10 cellular contexts compared by ENCODE assay signal in the genomic region with DNA sequence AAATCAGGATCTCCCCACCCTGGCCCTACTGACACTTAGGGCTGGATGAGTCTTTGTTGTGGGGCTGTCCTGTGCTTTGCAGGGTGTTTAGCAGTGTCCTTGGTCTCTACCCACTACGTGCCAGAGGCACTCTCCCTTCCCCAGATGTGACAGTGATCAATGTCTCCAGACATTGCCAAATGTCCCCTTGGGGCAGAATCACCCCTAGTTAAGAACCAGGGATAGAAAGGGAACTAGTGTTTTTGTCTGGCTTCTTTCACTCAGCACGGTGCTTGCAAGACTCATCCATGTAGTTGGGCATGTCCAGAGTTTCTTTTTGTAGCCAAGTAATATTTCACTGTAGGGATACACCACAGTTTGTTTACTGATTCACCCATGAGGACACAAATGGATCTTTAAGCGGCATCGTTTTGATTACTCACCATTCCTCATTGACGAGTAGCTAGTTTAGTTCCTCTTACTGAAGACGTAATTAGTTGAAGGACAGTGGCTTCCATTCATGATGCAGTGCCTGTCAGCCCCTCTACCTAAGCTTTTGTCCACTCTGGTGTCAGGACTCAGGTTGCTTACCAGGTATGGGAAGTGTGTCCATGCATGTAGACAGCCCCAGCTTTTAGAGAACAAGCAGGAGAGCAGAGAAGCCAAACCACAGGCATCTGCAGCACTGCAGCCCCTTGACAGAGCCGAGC. TPM values are rescaled to one million over a fixed set of nuclear protein-coding genes. Genes with fewer than 3 reads are reported as not detected.
DNase-seq lines count a peak whose midpoint lies in the region; ATAC-seq, FAIRE-seq and TF ChIP-seq lines count a peak whose summit lies in the region.
"Had no signal": no experiment of that assay in that cellular context is flagged by ENCODE, and none has a peak within 500 bp of the region (broad histone marks: within the 10 kb centered on the region; RNA-seq: fewer than 3 reads in every experiment).

No MANE protein-coding gene starts in this region.

- no peaks in the 10 kb centered on the region for H3K27me3 ChIP-seq in stomach smooth muscle (ENCODE audit: control insufficient read depth in 1 of 2, insufficient read depth in 2 of 2, low read length in 2 of 2)

- no peak for ATAC-seq in activated CD8-positive, alpha-beta T cell treated with anti-CD3 and anti-CD28 coated beads, Interleukin-2, amount 10 ng/mL, durations not matched to agents 7 days and 5 days
- ATAC-seq: stimulated activated effector memory CD8-positive, alpha-beta T cell treated with anti-CD3 and anti-CD28 coated beads, Interleukin-12 subunit alpha, Interleukin-12 subunit beta, amount 100 ng/mL, for 72 hours had no signal

- H3K27me3 Mint-ChIP-seq in activated CD8-positive, alpha-beta T cell treated with anti-CD3 and anti-CD28 coated beads, Interleukin-2, amount 10 ng/mL, durations not matched to agents 7 days and 5 days (ENCODE audit: low read depth): no peaks in the 10 kb centered on the region

- in situ Hi-C loops in astrocyte of the spinal cord (cut with HindIII; ENCODE audit: low sequenced_read_pairs): no loop called here

- peaks cover 24 to 36% of the 10 kb centered on the region in 2 donors for H3K36me3 ChIP-seq in stomach smooth muscle (ENCODE audit: control insufficient read depth in 2 of 2, insufficient read depth in 2 of 2, low read length in 2 of 2)

- H3K4me3 ChIP-seq in astrocyte of the spinal cord (ENCODE audit: low read depth, low read length) (no peak overlapping the region), stomach smooth muscle (ENCODE audit: low read length in 2 of 2) (no peak overlapping the region)

- H3K27ac ChIP-seq in stomach smooth muscle (ENCODE audit: low read length): peak overlapping the region; percentile 85

- no peaks in the 10 kb centered on the region for H3K9me3 ChIP-seq in stomach smooth muscle (ENCODE audit: control insufficient read depth in 2 of 2, low read length in 2 of 2)

- POLR2A ChIA-PET in activated CD8-positive, alpha-beta T cell treated with anti-CD3 and anti-CD28 coated beads, Interleukin-2, amount 10 ng/mL, durations not matched to agents 7 days and 5 days (lab: Charles Lee): interaction anchor here (1.0 kb wide), 1 partner anchor 11 kb away, joined by 3 read pairs; no protein-coding TSS in a partner anchor

- CTCF ChIA-PET in activated CD8-positive, alpha-beta T cell treated with anti-CD3 and anti-CD28 coated beads, Interleukin-2, amount 10 ng/mL, durations not matched to agents 7 days and 5 days (lab: Charles Lee): interaction anchor here (1.2 to 2.0 kb wide), 3 partner anchors 53 to 62 kb away, joined by 4 to 5 read pairs (median 4); partner anchors contain the start of gene SMIM5

- H3K4me1 Mint-ChIP-seq in activated CD8-positive, alpha-beta T cell treated with anti-CD3 and anti-CD28 coated beads, Interleukin-2, amount 10 ng/mL, durations not matched to agents 7 days and 5 days (ENCODE audit: low read depth): peaks cover 22% of the 10 kb centered on the region

- H3K4me1 ChIP-seq in stomach smooth muscle (ENCODE audit: control insufficient read depth, insufficient read depth, low read length): peaks cover 44% of the 10 kb centered on the region

- DNase-seq in HTR-8/SVneo (ENCODE audit: insufficient read length, low spot score) (no peak), astrocyte of the spinal cord (ENCODE audit: low read depth, low spot score) (peak; percentile 52), iris pigment epithelial cell (ENCODE audit: low read depth) (peak; percentile 63), head of caudate nucleus (no peak), HPDE6-E6E7 (ENCODE audit: extremely low spot score) (no peak)
- no peak for DNase-seq in activated CD8-positive, alpha-beta T cell treated with anti-CD3 and anti-CD28 coated beads, Interleukin-2, amount 10 ng/mL, durations not matched to agents 7 days and 5 days
- DNase-seq: activated T-cell treated with anti-CD3 and anti-CD28 coated beads, Interleukin-2, amount 50 U/mL, for 48 hours; DMS79 had no signal

- no peak for TF ChIP-seq CTCF in astrocyte of the spinal cord (IDR thresholded peaks at IDR 0.05; ENCODE audit: low read depth, low read length)

- H3K9ac ChIP-seq in stomach smooth muscle (ENCODE audit: low read length in 2 of 2): peak overlapping the region in 1 of 2 donors; percentile 29

- intact Hi-C loops in head of caudate nucleus (cut with DNase I): no loop called here

- peaks cover 38% of the 10 kb centered on the region for H3K36me3 Mint-ChIP-seq in activated CD8-positive, alpha-beta T cell treated with anti-CD3 and anti-CD28 coated beads, Interleukin-2, amount 10 ng/mL, durations not matched to agents 7 days and 5 days (ENCODE audit: low read depth)

- FAIRE-seq in HTR-8/SVneo (lab: Jason Lieb, UNC): peak; percentile 40

- H3K9me3 Mint-ChIP-seq in activated CD8-positive, alpha-beta T cell treated with anti-CD3 and anti-CD28 coated beads, Interleukin-2, amount 10 ng/mL, durations not matched to agents 7 days and 5 days (ENCODE audit: insufficient read depth): no peaks in the 10 kb centered on the region
- H3K9me3 Mint-ChIP-seq: stimulated activated effector memory CD8-positive, alpha-beta T cell treated with anti-CD3 and anti-CD28 coated beads, Interleukin-12 subunit alpha, Interleukin-12 subunit beta, amount 100 ng/mL, for 72 hours had no signal

- H3K4me3 Mint-ChIP-seq in activated CD8-positive, alpha-beta T cell treated with anti-CD3 and anti-CD28 coated beads, Interleukin-2, amount 10 ng/mL, durations not matched to agents 7 days and 5 days: no peak overlapping the region
- H3K4me3 Mint-ChIP-seq: stimulated activated effector memory CD8-positive, alpha-beta T cell treated with anti-CD3 and anti-CD28 coated beads, Interleukin-12 subunit alpha, Interleukin-12 subunit beta, amount 100 ng/mL, for 72 hours had no signal

- H3K27ac Mint-ChIP-seq in activated CD8-positive, alpha-beta T cell treated with anti-CD3 and anti-CD28 coated beads, Interleukin-2, amount 10 ng/mL, durations not matched to agents 7 days and 5 days: no peak overlapping the region
- H3K27ac Mint-ChIP-seq: stimulated activated effector memory CD8-positive, alpha-beta T cell treated with anti-CD3 and anti-CD28 coated beads, Interleukin-12 subunit alpha, Interleukin-12 subunit beta, amount 100 ng/mL, for 72 hours had no signal

RNA-seq across cellular contexts. Expression of gene ITGB4, which starts 26.0 kb away (rescaled TPM):
- total RNA-seq in activated CD8-positive, alpha-beta T cell treated with anti-CD3 and anti-CD28 coated beads, Interleukin-2, amount 10 ng/mL, durations not matched to agents 7 days and 5 days: 1 to 10 TPM in 1 of 2 experiments, under 1 TPM in 1; 0.89 to 2.0 TPM

RNA-seq across cellular contexts. Expression of gene SAP30BP, which starts 28.1 kb away (rescaled TPM):
- total RNA-seq in activated CD8-positive, alpha-beta T cell treated with anti-CD3 and anti-CD28 coated beads, Interleukin-2, amount 10 ng/mL, durations not matched to agents 7 days and 5 days: 10 to 100 TPM; 88.7 to 93.7 TPM

RNA-seq across cellular contexts. Expression of gene RECQL5, which starts 28.3 kb away (rescaled TPM):
- total RNA-seq in activated CD8-positive, alpha-beta T cell treated with anti-CD3 and anti-CD28 coated beads, Interleukin-2, amount 10 ng/mL, durations not matched to agents 7 days and 5 days: 10 to 100 TPM; 37.6 to 43.9 TPM

Comparison
In these comparisons a context has a peak if more than half of its experiments do, and no peak if none do; other contexts are left out.
1. DNase-seq: peak in astrocyte of the spinal cord (single experiment) and iris pigment epithelial cell (single experiment); none in HTR-8/SVneo (single experiment), activated CD8-positive, alpha-beta T cell treated with anti-CD3 and anti-CD28 coated beads, Interleukin-2, amount 10 ng/mL, durations not matched to agents 7 days and 5 days (single experiment), head of caudate nucleus (0 of 42) and HPDE6-E6E7 (single experiment).